ENCODE assay signal across 11 cellular contexts in genomic region chr2:29697715-29698114, GRCh38.
A peak's percentile ranks its signal among the peaks of the same experiment; 100 is the strongest.
DNase-seq lines count a peak whose midpoint lies in the region; ATAC-seq and TF ChIP-seq lines count a peak whose summit lies in the region.
"Had no signal": no experiment of that assay in that cellular context is flagged by ENCODE, and none has a peak within 500 bp of the region (broad histone marks: within the 10 kb centered on the region; RNA-seq: fewer than 3 reads in every experiment).

No MANE protein-coding gene starts in this region.

- no peak for TF ChIP-seq CTCF in esophagus muscularis mucosa (IDR thresholded peaks at IDR 0.05)

- intact Hi-C loops in left ventricle myocardium superior (cut with micrococcal nuclease) (no loop called here), cardiac septum (cut with DNase I) (no loop called here), esophagus muscularis mucosa (cut with DNase I) (no loop called here)

- H3K9me3 ChIP-seq in esophagus muscularis mucosa: no peaks in the 10 kb centered on the region
- H3K9me3 ChIP-seq: Caco-2 had no signal

- H3K27me3 ChIP-seq in esophagus muscularis mucosa: no peaks in the 10 kb centered on the region
- H3K27me3 ChIP-seq: BLaER1 treated with 17β-estradiol and CSF1 and Interleukin-3, amounts not matched to agents 10 nM and 100 nM had no signal

- H3K4me3 ChIP-seq in esophagus muscularis mucosa: no peak overlapping the region
- H3K4me3 ChIP-seq: BLaER1 treated with 17β-estradiol and CSF1 and Interleukin-3, amounts not matched to agents 10 nM and 100 nM had no signal

- TF ChIP-seq POLR2A in esophagus muscularis mucosa (IDR thresholded peaks at IDR 0.05; ENCODE audit: low read depth): no peak

- H3K4me1 ChIP-seq in esophagus muscularis mucosa: peaks cover 0 to 10% (median 7%) of the 10 kb centered on the region in 4 donors
- H3K4me1 ChIP-seq: BLaER1 treated with 17β-estradiol and CSF1 and Interleukin-3, amounts not matched to agents 10 nM and 100 nM; Caco-2 had no signal

- ATAC-seq in left ventricle myocardium superior (peak; percentile 45), GM19455 (IDR thresholded peaks at IDR 0.05; ENCODE audit: unreplicated experiment) (no peak), GM18909 (IDR thresholded peaks at IDR 0.05; ENCODE audit: poor library complexity, unreplicated experiment) (no peak)
- ATAC-seq: CD8-positive, alpha-beta T cell had no signal

- no peak for TF ChIP-seq EP300 in esophagus muscularis mucosa (IDR thresholded peaks at IDR 0.05)

- DNase-seq in left ventricle myocardium superior (no peak), cardiac septum (ENCODE audit: low spot score) (no peak), esophagus muscularis mucosa (ENCODE audit: extremely low spot score) (peak; percentile 80), myocyte (ENCODE audit: low read depth) (peak; percentile 43), iPS-NIHi11 (ENCODE audit: low spot score) (no peak)
- DNase-seq: Caco-2; CD8-positive, alpha-beta T cell had no signal

- H3K27ac ChIP-seq in esophagus muscularis mucosa (replicated peaks in 1 of 4): no peak overlapping the region
- H3K27ac ChIP-seq: BLaER1 treated with 17β-estradiol and CSF1 and Interleukin-3, amounts not matched to agents 10 nM and 100 nM; HL-60 had no signal

- WGBS in esophagus muscularis mucosa: 73% methylated on average over 2 of the region's 2 CpGs

- H3K36me3 ChIP-seq in esophagus muscularis mucosa: no peaks in the 10 kb centered on the region
- H3K36me3 ChIP-seq: BLaER1 treated with 17β-estradiol and CSF1 and Interleukin-3, amounts not matched to agents 10 nM and 100 nM had no signal

Comparison
In these comparisons a context has a peak if more than half of its experiments do, and no peak if none do; other contexts are left out.
1. DNase-seq: peak in esophagus muscularis mucosa (single experiment) and myocyte (single experiment); none in left ventricle myocardium superior (single experiment), cardiac septum (single experiment) and iPS-NIHi11 (single experiment).